Comparison of ENCODE assay signal across 15 cellular contexts in genomic region chr12:60172696-60173095, GRCh38.
DNase-seq lines count a peak whose midpoint lies in the region; ATAC-seq, FAIRE-seq and TF ChIP-seq lines count a peak whose summit lies in the region.
"Had no signal": no experiment of that assay in that cellular context is flagged by ENCODE, and none has a peak within 500 bp of the region (broad histone marks: within the 10 kb centered on the region; RNA-seq: fewer than 3 reads in every experiment).

No MANE protein-coding gene starts in this region.

- H4K20me1 ChIP-seq in IMR-90 (ENCODE audit: insufficient read depth, low read length) (no peaks in the 10 kb centered on the region), endothelial cell of umbilical vein (replicated peaks; ENCODE audit: control insufficient read depth, extremely low read depth, insufficient read depth, low read length) (no peaks in the 10 kb centered on the region)

- H4K91ac ChIP-seq in IMR-90 (ENCODE audit: insufficient read depth, low read depth, low read length) = peak overlapping the region; percentile 36; the same call in 1 of the 2 replicates

- peak overlapping the region in 1 of 2 experiments; percentile 62; a peak in 2 of 4 replicates for H4K8ac ChIP-seq in IMR-90 (ENCODE audit: low read depth in 2 of 2, low read length in 2 of 2)

- no peaks in the 10 kb centered on the region for H3K79me1 ChIP-seq in IMR-90 (ENCODE audit: low read depth in 1 of 2, low read length in 2 of 2)

- H2AK9ac ChIP-seq in IMR-90 (replicated peaks; ENCODE audit: low read depth, low read length, poor library complexity) = no peak overlapping the region

- FAIRE-seq in endothelial cell of umbilical vein (lab: Jason Lieb, UNC) = peak; percentile 77

- no peak overlapping the region for H3K9ac ChIP-seq in IMR-90 (ENCODE audit: low read depth, low read length)
- no peak overlapping the region for H3K9ac ChIP-seq in endothelial cell of umbilical vein (replicated peaks; ENCODE audit: extremely low read depth, insufficient read depth, low read length)

- H2BK5ac ChIP-seq in IMR-90 (ENCODE audit: low read depth, low read length, poor library complexity, severe bottlenecking) = peak overlapping the region; percentile 69

- peak overlapping the region; percentile 31; the same call in 1 of the 2 replicates for H3K23ac ChIP-seq in IMR-90 (ENCODE audit: low read depth, low read length)

- H3K27ac ChIP-seq in IMR-90 (ENCODE audit: insufficient read depth, low read length) (no peak overlapping the region), Panc1 (ENCODE audit: low read length) (peak overlapping the region; percentile 61; the same call in 1 of the 2 replicates), endothelial cell of umbilical vein (ENCODE audit: insufficient read depth, low read depth, low read length) (peak overlapping the region; percentile 38), aorta (ENCODE audit: low read depth in 1 of 2, low read length in 2 of 2) (no peak overlapping the region)
- H3K27ac ChIP-seq: 22Rv1, PC-9, SJCRH30 had no signal

- H3K4me1 ChIP-seq in IMR-90 (ENCODE audit: control insufficient read depth, insufficient read depth, low read length) (peaks cover 4% of the 10 kb centered on the region; the same call in 1 of the 2 replicates), Panc1 (ENCODE audit: control insufficient read depth, insufficient read depth, low read length) (peaks cover 5% of the 10 kb centered on the region; the same call in 1 of the 2 replicates), endothelial cell of umbilical vein (ENCODE audit: control insufficient read depth, extremely low read depth, insufficient read depth, low read length) (peaks cover 17% of the 10 kb centered on the region), aorta (ENCODE audit: control insufficient read depth in 1 of 2, insufficient read depth in 2 of 2, low read length in 2 of 2) (no peaks in the 10 kb centered on the region)
- H3K4me1 ChIP-seq: SJCRH30 had no signal

- H3K4me3 ChIP-seq in IMR-90 (ENCODE audit: insufficient read depth, low read depth, low read length) (no peak overlapping the region), Panc1 (ENCODE audit: low read depth in 2 of 2, low read length in 2 of 2) (no peak overlapping the region), endothelial cell of umbilical vein (replicated peaks in 1 of 3; ENCODE audit: insufficient read depth in 1 of 3, low read depth in 1 of 3, low read length in 3 of 3) (no peak overlapping the region), aorta (ENCODE audit: low read length in 2 of 2) (no peak overlapping the region)
- H3K4me3 ChIP-seq: PC-9, SJCRH30 had no signal

- H2AK5ac ChIP-seq in IMR-90 (ENCODE audit: low read depth, low read length) = peak overlapping the region; percentile 65; the same call in 1 of the 2 replicates

- H3K56ac ChIP-seq in IMR-90 (ENCODE audit: extremely low read depth, insufficient read depth, low read length) = no peak overlapping the region

- no peaks in the 10 kb centered on the region for H3K27me3 ChIP-seq in IMR-90 (ENCODE audit: control insufficient read depth, insufficient read depth, low read length)
- H3K27me3 ChIP-seq in Panc1 (ENCODE audit: control insufficient read depth, insufficient read depth, low read length) = no peaks in the 10 kb centered on the region
- no peaks in the 10 kb centered on the region for H3K27me3 ChIP-seq in endothelial cell of umbilical vein (ENCODE audit: control insufficient read depth in 2 of 2, insufficient read depth in 2 of 2, low read length in 2 of 2)
- H3K27me3 ChIP-seq in aorta (ENCODE audit: control insufficient read depth in 1 of 2, insufficient read depth in 2 of 2, low read length in 1 of 2) = no peaks in the 10 kb centered on the region
- H3K27me3 ChIP-seq: SJCRH30 had no signal

- no CpG with 5 or more reads among the region's 5 CpGs for WGBS in IMR-90 (ENCODE audit: extremely low coverage in 2 of 2, insufficient read length in 1 of 2), 2 experiments
- WGBS in aorta, 2 donors = 47 to 66% methylated on average over 5 of the region's 5 CpGs

- H3K14ac ChIP-seq in IMR-90 (replicated peaks; ENCODE audit: low read depth, low read length) = 0 out of 2 replicates have a peak overlapping the region, but pooled peaks have one; percentile 15

- peak overlapping the region; percentile 30; the same call in 1 of the 2 replicates for H3K4ac ChIP-seq in IMR-90 (ENCODE audit: low read depth, low read length)

- peak overlapping the region; percentile 82; the same call in 1 of the 2 replicates for H2BK20ac ChIP-seq in IMR-90 (ENCODE audit: low read depth, low read length)

- POLR2A ChIA-PET in IMR-90 (lab: Charles Lee; ENCODE audit: unreplicated experiment) = no interaction called here
- POLR2A ChIA-PET in Panc1 (lab: Charles Lee) = no interaction called here
- POLR2A ChIA-PET in endothelial cell of umbilical vein (lab: Charles Lee) = interaction anchor here (0.5 kb wide), 1 partner anchor 1087 kb away, joined by 5 read pairs; no protein-coding TSS in a partner anchor

- no TSS peak for BruUV-seq in IMR-90 (replicated peaks; lab: Mats Ljungman, UMichigan)
- no TSS peak for BruUV-seq in Panc1 (replicated peaks; lab: Mats Ljungman, UMichigan)
- BruUV-seq in endothelial cell of umbilical vein (replicated peaks; lab: Mats Ljungman, UMichigan) = no TSS peak

- no peak for ATAC-seq in IMR-90 (ENCODE audit: low read depth)
- ATAC-seq in Panc1 = peak; percentile 73
- no peak for ATAC-seq in aorta (ENCODE audit: low FRiP score)
- no peak for ATAC-seq in GM18867 (IDR thresholded peaks at IDR 0.05; ENCODE audit: unreplicated experiment)

- no peaks in the 10 kb centered on the region for H3K79me2 ChIP-seq in endothelial cell of umbilical vein (ENCODE audit: control insufficient read depth, insufficient read depth, low read length)

- TF ChIP-seq RAD21 in IMR-90 (IDR thresholded peaks at IDR 0.05; ENCODE audit: low read length) = no peak

- TF ChIP-seq CTCF in IMR-90 (conservative IDR thresholded peaks at IDR 0.05; ENCODE audit: low read depth, low read length) = no peak
- TF ChIP-seq CTCF in Panc1 (IDR thresholded peaks at IDR 0.05) = no peak
- TF ChIP-seq CTCF in endothelial cell of umbilical vein (IDR thresholded peaks at IDR 0.05; ENCODE audit: extremely low read depth in 1 of 2, insufficient read depth in 1 of 2, low read depth in 1 of 2, low read length in 2 of 2) = no peak

- intact Hi-C loops in IMR-90 (cut with micrococcal nuclease) = no loop called here
- intact Hi-C loops in Panc1 (cut with micrococcal nuclease; ENCODE audit: unreplicated experiment) = no loop called here
- intact Hi-C loops in endothelial cell of umbilical vein (cut with micrococcal nuclease) = no loop called here
- intact Hi-C loops in aorta (cut with DNase I) = no loop called here

- H3K4me2 ChIP-seq in IMR-90 (ENCODE audit: low read depth, low read length) = peak overlapping the region; percentile 27; the same call in 1 of the 2 replicates
- peak overlapping the region; percentile 17 for H3K4me2 ChIP-seq in endothelial cell of umbilical vein (ENCODE audit: insufficient read depth, low read length)
- H3K4me2 ChIP-seq: PC-9 had no signal

- peak; percentile 36 for DNase-seq in DMS 273 (lab: John Stamatoyannopoulos, UW; ENCODE audit: unreplicated experiment)
- no peak for DNase-seq in DMS 273 treated with DMSO at 0.1 percent for 48 hours (lab: John Stamatoyannopoulos, UW)
- no peak for DNase-seq in IMR-90
- no peak for DNase-seq in Panc1 (ENCODE audit: low read depth, low spot score)
- no peak for DNase-seq in endothelial cell of umbilical vein (ENCODE audit: low read depth, low spot score)
- no peak for DNase-seq in aorta
- DNase-seq in medulla oblongata (ENCODE audit: extremely low spot score) = no peak
- DNase-seq: GDM1, NCI-H1105, NCI-H187 treated with DMSO at 0.1 percent for 48 hours, NCI-H446 treated with DMSO at 0.1 percent for 48 hours, SJCRH30 had no signal

- H2BK120ac ChIP-seq in IMR-90 (ENCODE audit: low read depth, low read length) = peak overlapping the region; percentile 75

- H3K9me1 ChIP-seq in IMR-90 (ENCODE audit: insufficient read depth, low read length) (peaks cover 5% of the 10 kb centered on the region; the same call in 1 of the 2 replicates), endothelial cell of umbilical vein (replicated peaks; ENCODE audit: control insufficient read depth, extremely low read depth, insufficient read depth, low read length) (no peaks in the 10 kb centered on the region)

- dilution Hi-C loops in IMR-90 (cut with HindIII; ENCODE audit: low sequenced_read_pairs, unreplicated experiment) (no loop called here), endothelial cell of umbilical vein (cut with MboI; ENCODE audit: extremely low pct_ligation_motif_present, low sequenced_read_pairs) (no loop called here)

- peak overlapping the region; percentile 72; the same call in 1 of the 2 replicates for H3K18ac ChIP-seq in IMR-90 (ENCODE audit: low read depth, low read length)

- H3K36me3 ChIP-seq in IMR-90 (ENCODE audit: control insufficient read depth, insufficient read depth, low read length) = no peaks in the 10 kb centered on the region
- H3K36me3 ChIP-seq in Panc1 (ENCODE audit: control insufficient read depth, insufficient read depth, low read length) = no peaks in the 10 kb centered on the region
- no peaks in the 10 kb centered on the region for H3K36me3 ChIP-seq in endothelial cell of umbilical vein (ENCODE audit: control insufficient read depth in 2 of 2, extremely low read depth in 1 of 2, insufficient read depth in 2 of 2, low read length in 2 of 2)
- no peaks in the 10 kb centered on the region for H3K36me3 ChIP-seq in aorta (ENCODE audit: control insufficient read depth in 1 of 2, insufficient read depth in 2 of 2, low read length in 1 of 2)
- H3K36me3 ChIP-seq: SJCRH30 had no signal

- CTCF ChIA-PET in IMR-90 (lab: Yijun Ruan, JAX) = interaction anchor here (0.6 kb wide), 2 partner anchors 256 to 1695 kb away, joined by 3 to 6 read pairs; no protein-coding TSS in a partner anchor
- CTCF ChIA-PET in Panc1 (lab: Charles Lee) = no interaction called here
- CTCF ChIA-PET in endothelial cell of umbilical vein (lab: Charles Lee) = interaction anchor here (0.9 to 2.1 kb wide), 5 partner anchors 9 to 67 kb away, joined by 3 to 7 read pairs (median 3); no protein-coding TSS in a partner anchor

- 0 out of 3 replicates have a peak overlapping the region, but pooled peaks have one; percentile 49 for H2BK15ac ChIP-seq in IMR-90 (ENCODE audit: low read depth, low read length)

- H4K5ac ChIP-seq in IMR-90 (ENCODE audit: low read depth, low read length) = no peak overlapping the region

- in situ Hi-C loops in IMR-90 (cut with MboI; ENCODE audit: low sequenced_read_pairs) = no loop called here
- in situ Hi-C loops in Panc1 (cut with HindIII; ENCODE audit: low pct_unique_long_range_greater_than_20kb, low sequenced_read_pairs) = no loop called here

- H2AFZ ChIP-seq in IMR-90 (replicated peaks; ENCODE audit: low read length, poor library complexity) = no peak overlapping the region
- no peak overlapping the region for H2AFZ ChIP-seq in endothelial cell of umbilical vein (ENCODE audit: low read depth, low read length)
- H2AFZ ChIP-seq: PC-9 had no signal

- H3K9me3 ChIP-seq in IMR-90 (ENCODE audit: control insufficient read depth, insufficient read depth, low read length) = no peaks in the 10 kb centered on the region
- no peaks in the 10 kb centered on the region for H3K9me3 ChIP-seq in Panc1 (ENCODE audit: control insufficient read depth, insufficient read depth, low read depth, low read length)
- no peaks in the 10 kb centered on the region for H3K9me3 ChIP-seq in endothelial cell of umbilical vein (replicated peaks; ENCODE audit: control insufficient read depth, insufficient read depth, low read length)
- no peaks in the 10 kb centered on the region for H3K9me3 ChIP-seq in aorta (ENCODE audit: control insufficient read depth, low read length)
- H3K9me3 ChIP-seq: SJCRH30 had no signal

- TF ChIP-seq POLR2A in IMR-90 (IDR thresholded peaks at IDR 0.05; ENCODE audit: low read depth, low read length) (no peak), endothelial cell of umbilical vein (IDR thresholded peaks at IDR 0.05; ENCODE audit: low read depth, low read length) (no peak)

Comparison
In these comparisons a context has a peak if more than half of its experiments do, and no peak if none do; other contexts are left out.
1. H3K27ac ChIP-seq: peak in Panc1 (single experiment) and endothelial cell of umbilical vein (single experiment); none in IMR-90 (single experiment) and aorta (0 of 2).